Comparison of ENCODE assay signal across 8 cellular contexts in the genomic region with DNA sequence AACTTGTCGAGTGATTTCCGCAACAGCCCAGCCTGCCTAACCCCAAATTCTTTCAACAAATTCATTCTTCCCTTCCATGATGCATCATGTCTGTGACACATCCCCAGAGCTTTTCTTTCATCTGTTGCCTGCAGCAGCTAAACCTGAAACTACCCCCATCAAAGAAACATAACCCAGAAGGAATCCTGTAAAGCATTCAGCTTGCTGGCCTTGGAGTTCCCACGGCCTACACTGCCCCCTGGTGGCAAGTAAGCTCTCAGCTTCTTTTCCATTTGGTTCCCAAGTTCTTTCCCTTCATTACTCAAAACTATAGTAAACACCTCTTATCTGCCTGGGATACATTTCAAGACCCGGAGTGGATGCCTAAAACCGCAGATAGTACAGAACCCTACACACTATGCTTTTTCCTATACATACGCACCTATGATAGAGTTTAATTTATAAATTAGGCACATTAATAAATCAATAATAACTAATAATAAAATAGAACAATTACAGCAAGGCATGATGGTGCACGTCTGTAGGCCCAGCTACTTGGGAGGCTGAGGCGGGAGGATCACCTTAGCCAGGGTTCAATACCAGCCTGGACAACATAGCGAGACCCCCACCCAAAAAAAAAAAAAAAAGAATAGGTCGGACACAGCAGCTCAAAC. TPM values are rescaled to one million over a fixed set of nuclear protein-coding genes. Genes with fewer than 3 reads are reported as not detected.
A peak's percentile ranks its signal among the peaks of the same experiment; 100 is the strongest.
DNase-seq lines count a peak whose midpoint lies in the region; ATAC-seq and TF ChIP-seq lines count a peak whose summit lies in the region.

No MANE protein-coding gene starts in this region.

- H3K4me1 ChIP-seq in testis, result peaks cover under 1% of the 10 kb centered on the region

- H3K9me3 ChIP-seq in testis, result no peaks in the 10 kb centered on the region

- no peak for ATAC-seq in GM18858 (IDR thresholded peaks at IDR 0.05; ENCODE audit: unreplicated experiment)

- H3K27me3 ChIP-seq in testis, result no peaks in the 10 kb centered on the region

- no peak overlapping the region for H3K27ac ChIP-seq in testis

- DNase-seq in DMS53 treated with DMSO at 0.1 percent for 48 hours (lab: John Stamatoyannopoulos, UW; ENCODE audit: unreplicated experiment) (peak; percentile 71), M059J (ENCODE audit: low read depth) (peak; percentile 89), RPMI7951 (ENCODE audit: low read depth) (peak; percentile 95), fibroblast of the aortic adventitia (ENCODE audit: low read depth) (peak; percentile 93), non-pigmented ciliary epithelial cell (ENCODE audit: low read depth) (peak; percentile 92), testis (peak; percentile 85)
- peak; percentile 61 to 70 for DNase-seq in activated T-helper 1 cell treated with anti-CD3 and anti-CD28 coated beads, Interleukin-2, amount 50 U/mL, for 16 hours (ENCODE audit: low read depth in 1 of 2, low spot score in 1 of 2)

- H3K36me3 ChIP-seq in testis (ENCODE audit: low read depth, missing control alignments), result no peaks in the 10 kb centered on the region

- no peak overlapping the region for H3K4me3 ChIP-seq in fibroblast of the aortic adventitia (ENCODE audit: low read depth, low read length)
- no peak overlapping the region for H3K4me3 ChIP-seq in testis

- no peak for TF ChIP-seq POLR2A in testis (IDR thresholded peaks at IDR 0.05)

- intact Hi-C loops in testis (cut with DNase I; ENCODE audit: low total_unique reads), result loop anchor here (5.0 kb wide), 1 partner anchor 72 kb away; no protein-coding TSS in a partner anchor

- 51 to 52% methylated on average over 10 of the region's 10 CpGs for WGBS in testis, 2 donors

- TF ChIP-seq CTCF in fibroblast of the aortic adventitia (IDR thresholded peaks at IDR 0.05; ENCODE audit: insufficient read depth, low read length) (peak; percentile 85), testis (IDR thresholded peaks at IDR 0.05) (peak; percentile 89 to 92 (median 89))

RNA-seq across cellular contexts. Expression of a gene that starts 7.4 kb away (rescaled TPM):
- 28.3 and 29.3 TPM in 2 replicates for total RNA-seq in M059J (2014; rRNA removed; shearing (Covaris generic))
- 232 and 297 TPM in 2 replicates for total RNA-seq in RPMI7951 (2014; rRNA removed; shearing (Covaris generic))
- 11.3 and 78.2 TPM in 2 replicates for total RNA-seq in fibroblast of the aortic adventitia (ENCODE audit: low replicate concordance)
- total RNA-seq in testis, result 10 to 100 TPM; 11.2 to 11.5 TPM
- 13.1 TPM for polyA plus RNA-seq in testis (ENCODE audit: insufficient read depth, low read depth, low replicate concordance)

RNA-seq across cellular contexts. Expression of a gene that starts 13.4 kb away (rescaled TPM):
- not detected in 2 replicates for total RNA-seq in M059J (2014; rRNA removed; shearing (Covaris generic))
- total RNA-seq in RPMI7951 (2014; rRNA removed; shearing (Covaris generic)), result 0.20 TPM in 1 of 2 replicates, not detected in the other
- total RNA-seq in fibroblast of the aortic adventitia (ENCODE audit: low replicate concordance), result 0.63 TPM in 1 of 2 replicates, not detected in the other
- total RNA-seq in testis, result 1 to 10 TPM; 1.1 to 1.7 TPM
- 2.4 TPM for polyA plus RNA-seq in testis (ENCODE audit: insufficient read depth, low read depth, low replicate concordance)

RNA-seq across cellular contexts. Expression of a gene that starts 15.0 kb away (rescaled TPM):
- 3.7 and 8.6 TPM in 2 replicates for total RNA-seq in M059J (2014; rRNA removed; shearing (Covaris generic))
- total RNA-seq in RPMI7951 (2014; rRNA removed; shearing (Covaris generic)), result 12.1 and 12.8 TPM in 2 replicates
- total RNA-seq in fibroblast of the aortic adventitia (ENCODE audit: low replicate concordance) (8.0 and 11.4 TPM in 2 replicates), testis (10 to 100 TPM; 27.1 to 28.3 TPM)
- polyA plus RNA-seq in testis (ENCODE audit: insufficient read depth, low read depth, low replicate concordance), result 62.2 TPM

RNA-seq across cellular contexts. Expression of a gene that starts 54.2 kb away (rescaled TPM):
- total RNA-seq in M059J (2014; rRNA removed; shearing (Covaris generic)), result 0.27 and 0.34 TPM in 2 replicates
- 1.3 and 1.8 TPM in 2 replicates for total RNA-seq in RPMI7951 (2014; rRNA removed; shearing (Covaris generic))
- total RNA-seq in fibroblast of the aortic adventitia (ENCODE audit: low replicate concordance), result 0.36 TPM in 1 of 2 replicates, not detected in the other
- total RNA-seq in testis, result 1 to 10 TPM in 1 of 2 donors, under 1 TPM in 1; 0.71 to 1.2 TPM
- polyA plus RNA-seq in testis (ENCODE audit: insufficient read depth, low read depth, low replicate concordance), result 1.3 TPM

RNA-seq across cellular contexts. Expression of a gene that starts 55.8 kb away (rescaled TPM):
- total RNA-seq in M059J (2014; rRNA removed; shearing (Covaris generic)), result 54.1 and 57.1 TPM in 2 replicates
- total RNA-seq in RPMI7951 (2014; rRNA removed; shearing (Covaris generic)), result 36.7 and 42.7 TPM in 2 replicates
- total RNA-seq in fibroblast of the aortic adventitia (ENCODE audit: low replicate concordance), result 23.5 and 32.9 TPM in 2 replicates
- total RNA-seq in testis, result 10 to 100 TPM; 40.6 to 44.8 TPM
- 49.1 TPM for polyA plus RNA-seq in testis (ENCODE audit: insufficient read depth, low read depth, low replicate concordance)
